In genomic region chr10:98414578-98414931, GRCh38 we compare ENCODE assay signal across 8 cellular contexts. TPM values are rescaled to one million over a fixed set of nuclear protein-coding genes. Genes with fewer than 3 reads are reported as not detected.
DNase-seq lines count a peak whose midpoint lies in the region; ATAC-seq and TF ChIP-seq lines count a peak whose summit lies in the region.

No MANE protein-coding gene starts in this region.

- peak overlapping the region; percentile 84 to 97 for H4K8ac ChIP-seq in IMR-90 (ENCODE audit: low read depth in 2 of 2, low read length in 2 of 2)

- peak overlapping the region; percentile 97 for H3K9ac ChIP-seq in IMR-90 (ENCODE audit: low read depth, low read length)
- H3K9ac ChIP-seq in colonic mucosa (ENCODE audit: low read depth in 2 of 2, low read length in 2 of 2) = peak overlapping the region; percentile 62 to 80

- in situ Hi-C loops in IMR-90 (cut with MboI; ENCODE audit: low sequenced_read_pairs) = no loop called here

- peak overlapping the region; percentile 94 for H3K4ac ChIP-seq in IMR-90 (ENCODE audit: low read depth, low read length)

- ATAC-seq in IMR-90 (ENCODE audit: low read depth) = no peak; the same call in 1 of the 2 replicates
- no peak for ATAC-seq in HG02763 (IDR thresholded peaks at IDR 0.05; ENCODE audit: unreplicated experiment)

- peak overlapping the region; percentile 79 for H3K4me2 ChIP-seq in IMR-90 (ENCODE audit: low read depth, low read length)

- H4K5ac ChIP-seq in IMR-90 (ENCODE audit: low read depth, low read length) = peak overlapping the region; percentile 10

- H3K9me3 ChIP-seq in IMR-90 (ENCODE audit: control insufficient read depth, insufficient read depth, low read length) (no peaks in the 10 kb centered on the region), colonic mucosa (no peaks in the 10 kb centered on the region), muscle layer of duodenum (ENCODE audit: control insufficient read depth in 1 of 2, low read length in 2 of 2) (no peaks in the 10 kb centered on the region)

- 0 out of 3 replicates have a peak overlapping the region, but pooled peaks have one; percentile 7 for H2BK15ac ChIP-seq in IMR-90 (ENCODE audit: low read depth, low read length)

- TF ChIP-seq CTCF in AG04449 (IDR thresholded peaks at IDR 0.05; ENCODE audit: insufficient read depth, low read length, missing control alignments) (no peak), IMR-90 (conservative IDR thresholded peaks at IDR 0.05; ENCODE audit: low read depth, low read length) (no peak), colonic mucosa (IDR thresholded peaks at IDR 0.05) (no peak)

- TF ChIP-seq RAD21 in IMR-90 (IDR thresholded peaks at IDR 0.05; ENCODE audit: low read length) = no peak

- peak overlapping the region; percentile 96 for H2AFZ ChIP-seq in IMR-90 (replicated peaks; ENCODE audit: low read length, poor library complexity)

- CTCF ChIA-PET in AG04449 (lab: Yijun Ruan, JAX) = interaction anchor here (0.9 to 4.5 kb wide), 8 partner anchors 8 to 172 kb away, joined by 3 to 24 read pairs (median 6); no protein-coding TSS in a partner anchor
- CTCF ChIA-PET in IMR-90 (lab: Yijun Ruan, JAX) = no interaction called here

- POLR2A ChIA-PET in AG04449 (lab: Yijun Ruan, JAX) (interaction anchor here (0.8 to 1.5 kb wide), 5 partner anchors 9 to 168 kb away, joined by 3 to 8 read pairs (median 4); no protein-coding TSS in a partner anchor), IMR-90 (lab: Charles Lee; ENCODE audit: unreplicated experiment) (interaction anchor here (0.8 kb wide), 1 partner anchor 53 kb away, joined by 3 read pairs; no protein-coding TSS in a partner anchor)

- H3K27me3 ChIP-seq in IMR-90 (ENCODE audit: control insufficient read depth, insufficient read depth, low read length) (no peaks in the 10 kb centered on the region), colonic mucosa (no peaks in the 10 kb centered on the region), muscle layer of duodenum (ENCODE audit: low read depth, low read length) (no peaks in the 10 kb centered on the region)

- H3K56ac ChIP-seq in IMR-90 (ENCODE audit: extremely low read depth, insufficient read depth, low read length) = peak overlapping the region; percentile 80

- peak overlapping the region; percentile 99 for H2AK9ac ChIP-seq in IMR-90 (replicated peaks; ENCODE audit: low read depth, low read length, poor library complexity)

- H3K27ac ChIP-seq in IMR-90 (ENCODE audit: insufficient read depth, low read length) (peak overlapping the region; percentile 95), colonic mucosa (peak overlapping the region; percentile 64), muscle layer of duodenum (ENCODE audit: low read length) (peak overlapping the region; percentile 45)

- DNase-seq in AG04449 (ENCODE audit: low read depth, low spot score) (no peak), IMR-90 (no peak), colonic mucosa (no peak), pons (ENCODE audit: low spot score) (no peak), NCI-H1048 (lab: John Stamatoyannopoulos, UW) (no peak), NCI-H2081 (lab: John Stamatoyannopoulos, UW) (no peak)

- peak overlapping the region; percentile 76 for H2BK120ac ChIP-seq in IMR-90 (ENCODE audit: low read depth, low read length)

- H4K20me1 ChIP-seq in IMR-90 (ENCODE audit: insufficient read depth, low read length) = peaks cover 8% of the 10 kb centered on the region; the same call in 1 of the 2 replicates

- dilution Hi-C loops in IMR-90 (cut with HindIII; ENCODE audit: low sequenced_read_pairs, unreplicated experiment) = no loop called here

- peak overlapping the region; percentile 89 for H2BK5ac ChIP-seq in IMR-90 (ENCODE audit: low read depth, low read length, poor library complexity, severe bottlenecking)

- H3K4me3 ChIP-seq in AG04449 (ENCODE audit: low read depth, low read length) = peak overlapping the region; percentile 86
- H3K4me3 ChIP-seq in IMR-90 (ENCODE audit: insufficient read depth, low read depth, low read length) = peak overlapping the region; percentile 70
- H3K4me3 ChIP-seq in colonic mucosa = peak overlapping the region; percentile 47
- H3K4me3 ChIP-seq in muscle layer of duodenum (ENCODE audit: low read depth in 1 of 2, low read length in 2 of 2) = peak overlapping the region; percentile 67 to 81

- H2BK20ac ChIP-seq in IMR-90 (ENCODE audit: low read depth, low read length) = peak overlapping the region; percentile 37; the same call in 1 of the 2 replicates

- H2AK5ac ChIP-seq in IMR-90 (ENCODE audit: low read depth, low read length) = peak overlapping the region; percentile 95; the same call in 1 of the 2 replicates

- intact Hi-C loops in IMR-90 (cut with micrococcal nuclease) = loop anchor here (10.0 kb wide), 1 partner anchor 240 kb away; no protein-coding TSS in a partner anchor
- intact Hi-C loops in colonic mucosa (cut with DNase I) = no loop called here

- peak overlapping the region; percentile 66 for H3K23ac ChIP-seq in IMR-90 (ENCODE audit: low read depth, low read length)

- H3K36me3 ChIP-seq in IMR-90 (ENCODE audit: control insufficient read depth, insufficient read depth, low read length) (peaks cover 26% of the 10 kb centered on the region), colonic mucosa (peaks cover 9% of the 10 kb centered on the region), muscle layer of duodenum (ENCODE audit: control insufficient read depth in 1 of 2, insufficient read depth in 2 of 2, low read length in 2 of 2) (peaks cover 17 to 32% of the 10 kb centered on the region in 2 donors)

- no TSS peak for BruUV-seq in IMR-90 (replicated peaks; lab: Mats Ljungman, UMichigan)

- no peak for TF ChIP-seq POLR2A in IMR-90 (IDR thresholded peaks at IDR 0.05; ENCODE audit: low read depth, low read length)

- peaks cover 32% of the 10 kb centered on the region for H3K9me1 ChIP-seq in IMR-90 (ENCODE audit: insufficient read depth, low read length)

- peak overlapping the region; percentile 17 for H3K18ac ChIP-seq in IMR-90 (ENCODE audit: low read depth, low read length)

- peak overlapping the region; percentile 96 for H3K14ac ChIP-seq in IMR-90 (replicated peaks; ENCODE audit: low read depth, low read length)

- H3K4me1 ChIP-seq in IMR-90 (ENCODE audit: control insufficient read depth, insufficient read depth, low read length) = peaks cover 30% of the 10 kb centered on the region
- H3K4me1 ChIP-seq in colonic mucosa = peaks cover 4% of the 10 kb centered on the region
- H3K4me1 ChIP-seq in muscle layer of duodenum (ENCODE audit: control insufficient read depth in 1 of 2, insufficient read depth in 2 of 2, low read length in 2 of 2) = peaks cover 8 to 31% of the 10 kb centered on the region in 2 donors

- WGBS in IMR-90 (ENCODE audit: extremely low coverage in 2 of 2, insufficient read length in 1 of 2), 2 experiments = no CpG with 5 or more reads among the region's 3 CpGs

- H3K79me1 ChIP-seq in IMR-90 (ENCODE audit: low read depth in 1 of 2, low read length in 2 of 2) = peaks cover 14 to 40% of the 10 kb centered on the region in 2 experiments; a peak in 3 of 4 replicates

- H4K91ac ChIP-seq in IMR-90 (ENCODE audit: insufficient read depth, low read depth, low read length) = peak overlapping the region; percentile 98

TF ChIP-seq in IMR-90, 13 proteins besides CTCF, POLR2A, EP300 and RAD21:
- TF ChIP-seq BHLHE40 (IDR thresholded peaks at IDR 0.05; ENCODE audit: low read depth, low read length) (no peak), MAFK (IDR thresholded peaks at IDR 0.05; ENCODE audit: low read depth, low read length) (no peak), RCOR1 (IDR thresholded peaks at IDR 0.05; ENCODE audit: insufficient replicate concordance, low read length) (no peak), ELK1 (IDR thresholded peaks at IDR 0.05; ENCODE audit: borderline replicate concordance, low read depth, low read length) (no peak), MAZ (IDR thresholded peaks at IDR 0.05; ENCODE audit: borderline replicate concordance, low read depth, low read length) (no peak), FOS (IDR thresholded peaks at IDR 0.05; ENCODE audit: low read depth, low read length) (no peak), NFE2L2 (IDR thresholded peaks at IDR 0.05; ENCODE audit: low read depth, low read length) (no peak), SMC3 (IDR thresholded peaks at IDR 0.05; ENCODE audit: low read depth, low read length) (no peak)

RNA-seq across cellular contexts. Expression of gene PYROXD2, which starts 0.4 kb away (rescaled TPM):
- total RNA-seq in IMR-90 (2012; rRNA removed) (5.8 and 6.5 TPM in 2 replicates), colonic mucosa (1 to 10 TPM; 5.9 to 9.4 TPM)
- 16.3 and 16.4 TPM in 2 replicates for polyA plus RNA-seq in IMR-90 (2012; rRNA removed)
- polyA plus RNA-seq in IMR-90 (2012; cell fraction: cytosol; rRNA removed) = 11.1 and 18.4 TPM in 2 replicates
- 78.4 and 95.1 TPM in 2 replicates for polyA plus RNA-seq in IMR-90 (2012; cell fraction: nucleus; rRNA removed; ENCODE audit: low replicate concordance)

RNA-seq across cellular contexts. Expression of gene HPS1, which starts 32.2 kb away (rescaled TPM):
- total RNA-seq in IMR-90 (2012; rRNA removed) (14.0 and 15.8 TPM in 2 replicates), colonic mucosa (10 to 100 TPM; 69.5 to 72.2 TPM)
- 55.2 and 60.9 TPM in 2 replicates for polyA plus RNA-seq in IMR-90 (2012; rRNA removed)
- 48.7 and 61.4 TPM in 2 replicates for polyA plus RNA-seq in IMR-90 (2012; cell fraction: cytosol; rRNA removed)
- polyA plus RNA-seq in IMR-90 (2012; cell fraction: nucleus; rRNA removed; ENCODE audit: low replicate concordance) = 100 and 167 TPM in 2 replicates

Comparison
In these comparisons a context has a peak if more than half of its experiments do, and no peak if none do; other contexts are left out.
1. H3K27ac ChIP-seq: peak in every context shown above with its lines; median percentile 95 in IMR-90; 64 in colonic mucosa; 45 in muscle layer of duodenum.